ENCODE assay signal across 8 cellular contexts in the genomic region with DNA sequence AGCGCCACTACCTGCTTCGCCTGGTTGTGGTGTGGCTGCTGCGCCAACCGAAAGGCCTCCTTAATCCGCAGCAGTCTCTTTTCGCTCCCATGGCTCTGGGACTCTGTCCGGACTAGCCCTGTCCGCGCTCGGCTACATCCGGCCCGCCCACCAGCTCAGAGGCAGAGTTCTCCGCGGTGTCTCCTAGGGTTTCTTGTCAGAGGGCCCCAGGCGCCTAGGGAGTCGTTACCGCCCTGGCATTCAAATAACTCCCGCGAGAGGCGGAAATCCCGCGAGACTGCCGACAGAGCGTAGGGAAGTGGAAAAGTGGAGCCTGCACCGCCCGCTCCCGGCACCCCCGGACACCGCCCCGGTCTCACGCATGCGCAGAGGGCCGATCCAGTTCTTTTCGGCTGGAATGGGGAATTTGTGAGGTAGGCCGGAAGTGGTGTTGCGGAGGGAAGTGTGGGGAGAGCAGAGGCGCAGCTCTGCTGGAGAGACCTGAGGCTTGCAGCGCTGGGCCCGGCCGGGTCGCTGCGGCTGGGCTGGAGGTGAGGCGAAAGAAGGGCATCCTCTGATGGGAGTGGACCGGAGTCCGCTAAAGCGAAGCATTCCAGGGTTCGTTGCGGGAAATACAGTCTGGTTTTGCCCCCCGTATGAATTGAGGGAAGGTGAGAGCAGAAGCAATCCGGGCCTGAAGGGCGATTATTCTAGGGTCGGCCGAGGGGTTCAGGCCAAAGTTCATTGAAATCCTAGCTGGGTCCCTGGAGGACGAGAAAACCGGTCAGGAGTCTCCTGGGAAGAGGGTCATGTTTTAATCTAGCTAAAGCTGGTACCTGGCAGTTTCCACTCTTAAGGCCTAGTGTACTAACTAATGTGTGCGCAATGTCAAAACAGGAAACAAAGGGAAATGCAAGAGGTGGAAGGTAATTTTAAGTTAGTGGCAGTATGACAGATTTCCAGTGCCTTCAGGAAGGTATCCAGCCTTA.
DNase-seq lines count a peak whose midpoint lies in the region; ATAC-seq and TF ChIP-seq lines count a peak whose summit lies in the region.

A gene (plus strand): TSS at position 456 of the 968 bp plus-strand sequence. CDS start 5,151 bp downstream, outside the sequence.

- ATAC-seq in GM19025 (IDR thresholded peaks at IDR 0.05; ENCODE audit: low read depth, unreplicated experiment) = peak; percentile 90
- ATAC-seq in HG03342 (IDR thresholded peaks at IDR 0.05; ENCODE audit: unreplicated experiment) = peak; percentile 91
- peak; percentile 97 for ATAC-seq in central memory CD8-positive, alpha-beta T cell (replicated peaks; ENCODE audit: extremely low read depth, poor library complexity, severe bottlenecking)

- H3K4me3 ChIP-seq in AG09309 (ENCODE audit: control insufficient read depth, low read depth, low read length) = peak within 1 kb of the TSS; percentile 86

- peak within 1 kb of the TSS; percentile 95 for H3K4me3 Mint-ChIP-seq in central memory CD8-positive, alpha-beta T cell

- H3K36me3 Mint-ChIP-seq in central memory CD8-positive, alpha-beta T cell (ENCODE audit: insufficient read depth) = peaks cover 21% of the 10 kb centered on the region

- TF ChIP-seq CTCF in AG09309 (IDR thresholded peaks at IDR 0.05; ENCODE audit: control insufficient read depth, insufficient read depth, low read depth, low read length, missing control alignments) = peak; percentile 6

- H3K4me1 Mint-ChIP-seq in central memory CD8-positive, alpha-beta T cell = peaks cover 42% of the 10 kb centered on the region

- DNase-seq in AG09309 (ENCODE audit: low read depth) (peak; percentile 89), NCI-H446 (lab: John Stamatoyannopoulos, UW) (peak; percentile 94 to 97), iris pigment epithelial cell (ENCODE audit: low read depth) (peak; percentile 97)
- peak; percentile 92 for DNase-seq in activated CD4-positive, CD25-positive, alpha-beta regulatory T cell treated with anti-CD3 and anti-CD28 coated beads, Interleukin-2, amount 50 U/mL, for 16 hours (ENCODE audit: low read depth, low spot score)
- DNase-seq in central memory CD8-positive, alpha-beta T cell (ENCODE audit: low spot score in 2 of 2) = peak; percentile 92 to 98
- peak; percentile 96 to 100 for DNase-seq in stimulated activated CD4-positive, alpha-beta T cell treated with anti-CD3 and anti-CD28 coated beads, Interleukin-12 subunit alpha, Interleukin-12 subunit beta, amount 100 ng/mL, for 24 hours (ENCODE audit: low read depth in 2 of 2)

- H3K27me3 Mint-ChIP-seq in central memory CD8-positive, alpha-beta T cell = no peaks in the 10 kb centered on the region

- H3K9me3 Mint-ChIP-seq in central memory CD8-positive, alpha-beta T cell = no peaks in the 10 kb centered on the region

- H3K27ac Mint-ChIP-seq in central memory CD8-positive, alpha-beta T cell (ENCODE audit: low read depth) = peak within 1 kb of the TSS; percentile 99

Comparison
In these comparisons a context has a peak if more than half of its experiments do, and no peak if none do; other contexts are left out.
1. Peak in every context shown above with its lines: DNase-seq, ATAC-seq and H3K4me3 ChIP-seq.